17 cellular contexts compared by ENCODE assay signal in the genomic region with DNA sequence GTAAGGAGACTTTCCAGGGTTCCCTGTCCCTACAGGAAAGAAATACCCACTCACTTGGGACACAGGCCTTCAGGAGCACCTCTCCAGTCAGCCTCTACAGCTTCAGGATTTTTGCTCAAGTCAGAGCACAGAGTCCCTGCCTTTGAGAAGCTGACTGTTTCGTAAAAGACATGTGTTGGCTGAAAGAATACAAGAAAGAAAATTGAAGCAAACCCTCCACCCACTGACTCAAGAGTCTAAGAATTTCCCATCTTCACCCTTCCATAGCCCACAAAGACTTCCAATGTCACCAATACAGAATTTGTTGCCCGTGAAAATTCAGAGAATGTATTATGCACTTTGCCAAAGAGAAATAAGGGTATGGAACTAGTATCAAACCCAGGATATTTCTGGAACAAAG. TPM values are rescaled to one million over a fixed set of nuclear protein-coding genes. Genes with fewer than 3 reads are reported as not detected.
DNase-seq lines count a peak whose midpoint lies in the region; ATAC-seq and TF ChIP-seq lines count a peak whose summit lies in the region.
"Had no signal": no experiment of that assay in that cellular context is flagged by ENCODE, and none has a peak within 500 bp of the region (broad histone marks: within the 10 kb centered on the region; RNA-seq: fewer than 3 reads in every experiment).

No MANE protein-coding gene starts in this region.

- H3K4me3 ChIP-seq in left ventricle myocardium inferior (no peak overlapping the region), heart left ventricle (no peak overlapping the region), GM23248 (no peak overlapping the region), stomach (no peak overlapping the region)
- H3K4me3 ChIP-seq: SJCRH30 had no signal

- no peaks in the 10 kb centered on the region for H3F3A ChIP-seq in GM23248 (ENCODE audit: insufficient read depth)

- no peaks in the 10 kb centered on the region for H3K36me3 ChIP-seq in left ventricle myocardium inferior
- H3K36me3 ChIP-seq in heart left ventricle: no peaks in the 10 kb centered on the region
- H3K36me3 ChIP-seq in GM23248 (ENCODE audit: low read depth): no peaks in the 10 kb centered on the region
- no peaks in the 10 kb centered on the region for H3K36me3 ChIP-seq in stomach
- H3K36me3 ChIP-seq: SJCRH30 had no signal

- 74 to 83% (median 78%) methylated on average over 2 of the region's 2 CpGs for WGBS in heart left ventricle, 4 donors
- 9 to 21% methylated on average over 2 of the region's 2 CpGs for WGBS in GM23248 (ENCODE audit: low coverage in 1 of 2, low lambda C conversion rate in 2 of 2, missing lambda C conversion rate in 2 of 2), 2 experiments
- WGBS in stomach, 5 donors: 81 to 97% (median 90%) methylated on average over 2 of the region's 2 CpGs

- H3K27me3 ChIP-seq in left ventricle myocardium inferior (ENCODE audit: low read depth): no peaks in the 10 kb centered on the region
- no peaks in the 10 kb centered on the region for H3K27me3 ChIP-seq in heart left ventricle
- H3K27me3 ChIP-seq in GM23248 (replicated peaks; ENCODE audit: insufficient read depth): no peaks in the 10 kb centered on the region; the same call in 1 of the 2 replicates
- H3K27me3 ChIP-seq in stomach: no peaks in the 10 kb centered on the region
- H3K27me3 ChIP-seq: SJCRH30 had no signal

- intact Hi-C loops in left ventricle myocardium inferior (cut with micrococcal nuclease) (no loop called here), heart left ventricle (cut with DNase I) (no loop called here), stomach (cut with DNase I; ENCODE audit: low total_unique reads) (no loop called here)

- TF ChIP-seq CTCF in left ventricle myocardium inferior (IDR thresholded peaks at IDR 0.05; ENCODE audit: borderline replicate concordance) (no peak), heart left ventricle (IDR thresholded peaks at IDR 0.05) (no peak), stomach (IDR thresholded peaks at IDR 0.05) (no peak)

- no peak overlapping the region for H3K9ac ChIP-seq in GM23248

- no peaks in the 10 kb centered on the region for H4K20me1 ChIP-seq in GM23248 (ENCODE audit: insufficient read depth)

- DNase-seq in left ventricle myocardium inferior: no peak
- DNase-seq in heart left ventricle: no peak
- DNase-seq in GM23248: peak; percentile 53
- DNase-seq in myocyte (ENCODE audit: low read depth): peak; percentile 30
- no peak for DNase-seq in NCI-H1694 (lab: John Stamatoyannopoulos, UW)
- no peak for DNase-seq in stomach
- no peak for DNase-seq in substantia nigra (lab: John Stamatoyannopoulos, UW)
- DNase-seq: COR-L47, DND-41, H9, HFFc6, Kasumi-1, NCI-H1694 treated with DMSO at 0.1 percent for 48 hours, NCI-H2081 treated with DMSO at 0.1 percent for 48 hours, NCI-H2171 treated with DMSO at 0.1 percent for 48 hours, NCI-H524 treated with DMSO at 0.1 percent for 48 hours, SJCRH30 had no signal

- peak overlapping the region; percentile 36; the same call in 1 of the 2 replicates for H2AFZ ChIP-seq in GM23248

- H3K4me1 ChIP-seq in left ventricle myocardium inferior (peaks cover 37% of the 10 kb centered on the region), heart left ventricle (peaks cover 0 to 29% (median 7%) of the 10 kb centered on the region in 12 donors), GM23248 (ENCODE audit: insufficient read depth) (0 out of 2 replicates have a peak, but pooled peaks cover 6% of the 10 kb centered on the region), stomach (peaks cover 5 to 21% (median 13%) of the 10 kb centered on the region in 4 donors)
- H3K4me1 ChIP-seq: SJCRH30 had no signal

- H3K4me2 ChIP-seq in GM23248 (ENCODE audit: unreplicated experiment): peak overlapping the region; percentile 25

- no peak for ATAC-seq in heart left ventricle

- H3K9me3 ChIP-seq in left ventricle myocardium inferior (replicated peaks): no peaks in the 10 kb centered on the region
- no peaks in the 10 kb centered on the region for H3K9me3 ChIP-seq in heart left ventricle
- H3K9me3 ChIP-seq in GM23248 (ENCODE audit: low read depth): no peaks in the 10 kb centered on the region
- H3K9me3 ChIP-seq in stomach: no peaks in the 10 kb centered on the region
- H3K9me3 ChIP-seq: SJCRH30 had no signal

- no peak for TF ChIP-seq EP300 in stomach (IDR thresholded peaks at IDR 0.05)

- H3K9me2 ChIP-seq in GM23248 (ENCODE audit: insufficient read depth): no peaks in the 10 kb centered on the region

- TF ChIP-seq POLR2A in heart left ventricle (IDR thresholded peaks at IDR 0.05): no peak
- no peak for TF ChIP-seq POLR2A in stomach (IDR thresholded peaks at IDR 0.05)

- no peaks in the 10 kb centered on the region for H3K79me2 ChIP-seq in GM23248 (ENCODE audit: insufficient read depth)

- in situ Hi-C loops in GM23248 (cut with MboI): no loop called here

- H3K27ac ChIP-seq in left ventricle myocardium inferior (replicated peaks) (peak overlapping the region; percentile 30), heart left ventricle (peak overlapping the region in 1 of 12 donors; percentile 10), GM23248 (peak overlapping the region; percentile 4; the same call in 1 of the 2 replicates), stomach (no peak overlapping the region), substantia nigra (ENCODE audit: low read depth, low read length, poor library complexity, severe bottlenecking) (no peak overlapping the region)
- H3K27ac ChIP-seq: SJCRH30 had no signal

RNA-seq across cellular contexts. Expression of gene ZNF622, which starts 53.0 kb away (rescaled TPM):
- 56.1 TPM for total RNA-seq in left ventricle myocardium inferior
- 10 to 100 TPM; 43.7 to 97.3 (median 58.4) TPM for total RNA-seq in heart left ventricle
- 100 to 1,000 TPM in 1 of 2 donors, 10 to 100 TPM in 1; 48.9 to 171 TPM for polyA plus RNA-seq in heart left ventricle
- 50.7 and 58.1 TPM in 2 replicates for total RNA-seq in GM23248 (2014; rRNA removed; shearing (Covaris generic))
- 52.1 and 54.6 TPM in 2 replicates for polyA plus RNA-seq in GM23248 (2016; fragmentation: Nextera tagmentation; extraction: Ambion mirVana)
- 49.3 and 66.8 TPM in 2 replicates for total RNA-seq in myocyte
- polyA plus RNA-seq in myocyte (2012): 96.8 TPM
- total RNA-seq in stomach: 10 to 100 TPM; 17.5 to 30.8 (median 23.2) TPM
- polyA plus RNA-seq in stomach: 10 to 100 TPM; 19.0 to 31.8 (median 21.8) TPM

Comparison
In these comparisons a context has a peak if more than half of its experiments do, and no peak if none do; other contexts are left out.
1. DNase-seq: peak in GM23248 (single experiment) and myocyte (single experiment); none in left ventricle myocardium inferior (single experiment), heart left ventricle (0 of 5), NCI-H1694 (single experiment), stomach (single experiment) and substantia nigra (0 of 49).
2. H3K27ac ChIP-seq: peak in left ventricle myocardium inferior (single experiment) and GM23248 (single experiment); none in stomach (0 of 5) and substantia nigra (single experiment).